In the genomic region with DNA sequence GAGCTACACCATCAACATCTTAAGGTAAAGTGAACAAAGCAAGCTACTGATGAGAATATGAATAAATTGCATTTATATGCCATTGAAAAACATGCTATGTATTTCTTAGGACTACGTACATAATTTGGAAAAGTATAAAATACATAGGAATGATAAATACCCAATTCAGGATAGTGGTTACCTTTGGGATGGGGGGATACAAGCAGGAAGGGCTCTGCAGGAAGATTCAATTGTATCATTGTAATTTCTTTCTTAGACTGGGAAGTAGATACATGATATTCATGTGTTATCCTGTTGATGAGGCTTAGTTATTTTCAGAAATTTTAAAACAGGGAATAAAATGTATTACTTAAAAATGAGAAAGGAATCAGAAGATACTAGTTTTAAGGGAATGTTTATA, we compare ENCODE assay signal across 7 cellular contexts.
"Had no signal": no experiment of that assay in that cellular context is flagged by ENCODE, and none has a peak within 500 bp of the region (broad histone marks: within the 10 kb centered on the region; RNA-seq: fewer than 3 reads in every experiment).

No MANE protein-coding gene starts in this region.

- H3K4me3 ChIP-seq: HAP-1 had no signal

- H3K27me3 Mint-ChIP-seq: IgD-negative memory B cell had no signal

- ATAC-seq: HCT116 had no signal

- H3K4me3 Mint-ChIP-seq: HFFc6, IgD-negative memory B cell had no signal

- H3K9me3 ChIP-seq: HAP-1 had no signal

- DNase-seq: GOT3, H7, HFFc6, KBM-7 had no signal

- H3K9me3 Mint-ChIP-seq: HFFc6 had no signal

- H3K4me1 ChIP-seq: HAP-1 had no signal

- H3K27ac Mint-ChIP-seq: HFFc6, IgD-negative memory B cell had no signal
